18 cellular contexts compared by ENCODE assay signal in genomic region chr21:45792682-45793383, GRCh38.
DNase-seq lines count a peak whose midpoint lies in the region; ATAC-seq and TF ChIP-seq lines count a peak whose summit lies in the region.
"Had no signal": no experiment of that assay in that cellular context is flagged by ENCODE, and none has a peak within 500 bp of the region (broad histone marks: within the 10 kb centered on the region; RNA-seq: fewer than 3 reads in every experiment).

No MANE protein-coding gene starts in this region.

- no peak for TF ChIP-seq CTCF in glutamatergic neuron (IDR thresholded peaks at IDR 0.05; ENCODE audit: partially characterized antibody, unreplicated experiment)
- no peak for TF ChIP-seq CTCF in WERI-Rb-1 (IDR thresholded peaks at IDR 0.05; ENCODE audit: low read depth, low read length)

- CTCF ChIA-PET in activated naive CD4-positive, alpha-beta T cell treated with anti-CD3 and anti-CD28 coated beads for 36 hours (lab: Charles Lee), result no interaction called here

- H3K36me3 ChIP-seq in WERI-Rb-1, result no peaks in the 10 kb centered on the region

- DNase-seq in activated naive CD4-positive, alpha-beta T cell treated with anti-CD3 and anti-CD28 coated beads, Interleukin-2, amount 50 U/mL, for 72 hours (ENCODE audit: low spot score in 2 of 2), result no peak
- DNase-seq in activated naive CD4-positive, alpha-beta T cell treated with anti-CD3 and anti-CD28 coated beads for 36 hours, result no peak
- peak; percentile 3 for DNase-seq in DMS53 treated with DMSO at 0.1 percent for 48 hours (lab: John Stamatoyannopoulos, UW; ENCODE audit: unreplicated experiment)
- DNase-seq in glutamatergic neuron, result no peak
- no peak for DNase-seq in WERI-Rb-1
- no peak for DNase-seq in NCI-H1048 (lab: John Stamatoyannopoulos, UW)
- DNase-seq: Calu3; CD8-positive, alpha-beta T cell; DMS 273 treated with DMSO at 0.1 percent for 48 hours; DMS79; GDM1; HFFc6 had no signal

- no peak overlapping the region for H3K4me3 Mint-ChIP-seq in activated naive CD4-positive, alpha-beta T cell treated with anti-CD3 and anti-CD28 coated beads for 36 hours
- no peak overlapping the region for H3K4me3 Mint-ChIP-seq in glutamatergic neuron (ENCODE audit: unreplicated experiment)
- H3K4me3 Mint-ChIP-seq: B cell; CD8-positive, alpha-beta T cell; GM23338; HFFc6 had no signal

- no peaks in the 10 kb centered on the region for H3K36me3 Mint-ChIP-seq in activated naive CD4-positive, alpha-beta T cell treated with anti-CD3 and anti-CD28 coated beads, Interleukin-2, amount 50 U/mL, for 72 hours
- H3K36me3 Mint-ChIP-seq in activated naive CD4-positive, alpha-beta T cell treated with anti-CD3 and anti-CD28 coated beads for 36 hours (ENCODE audit: low read depth), result no peaks in the 10 kb centered on the region
- peaks cover 19% of the 10 kb centered on the region for H3K36me3 Mint-ChIP-seq in glutamatergic neuron (ENCODE audit: unreplicated experiment)
- H3K36me3 Mint-ChIP-seq: CD8-positive, alpha-beta T cell; IgD-negative memory B cell had no signal

- no peak for ATAC-seq in activated naive CD4-positive, alpha-beta T cell treated with anti-CD3 and anti-CD28 coated beads, Interleukin-2, amount 50 U/mL, for 72 hours
- ATAC-seq: CD8-positive, alpha-beta T cell; GM23338; HCT116; HepG2 had no signal

- H3K27ac ChIP-seq in WERI-Rb-1, result no peak overlapping the region
- H3K27ac ChIP-seq: BLaER1 treated with 17β-estradiol and CSF1 and Interleukin-3, amounts not matched to agents 10 nM and 100 nM had no signal

- intact Hi-C loops in activated naive CD4-positive, alpha-beta T cell treated with anti-CD3 and anti-CD28 coated beads for 36 hours (cut with micrococcal nuclease), result no loop called here

- H3K9me3 ChIP-seq in WERI-Rb-1 (ENCODE audit: severe bottlenecking), result no peaks in the 10 kb centered on the region

- peak overlapping the region; percentile 24 to 37 for H3K27ac Mint-ChIP-seq in activated naive CD4-positive, alpha-beta T cell treated with anti-CD3 and anti-CD28 coated beads, Interleukin-2, amount 50 U/mL, for 72 hours
- no peak overlapping the region for H3K27ac Mint-ChIP-seq in activated naive CD4-positive, alpha-beta T cell treated with anti-CD3 and anti-CD28 coated beads for 36 hours
- peak overlapping the region; percentile 5 for H3K27ac Mint-ChIP-seq in glutamatergic neuron (ENCODE audit: unreplicated experiment)
- H3K27ac Mint-ChIP-seq: B cell; CD8-positive, alpha-beta T cell; GM23338; HFFc6; IgD-negative memory B cell had no signal

- peaks cover 4% of the 10 kb centered on the region for H3K4me1 Mint-ChIP-seq in activated naive CD4-positive, alpha-beta T cell treated with anti-CD3 and anti-CD28 coated beads for 36 hours (ENCODE audit: low read depth)
- peaks cover 12% of the 10 kb centered on the region for H3K4me1 Mint-ChIP-seq in glutamatergic neuron (ENCODE audit: low read depth, unreplicated experiment)
- H3K4me1 Mint-ChIP-seq: B cell, GM23338, IgD-negative memory B cell had no signal

- H3K9me3 Mint-ChIP-seq in activated naive CD4-positive, alpha-beta T cell treated with anti-CD3 and anti-CD28 coated beads, Interleukin-2, amount 50 U/mL, for 72 hours, result no peaks in the 10 kb centered on the region
- H3K9me3 Mint-ChIP-seq in activated naive CD4-positive, alpha-beta T cell treated with anti-CD3 and anti-CD28 coated beads for 36 hours, result no peaks in the 10 kb centered on the region
- peaks cover 17% of the 10 kb centered on the region for H3K9me3 Mint-ChIP-seq in glutamatergic neuron (ENCODE audit: unreplicated experiment)
- H3K9me3 Mint-ChIP-seq: CD8-positive, alpha-beta T cell; GM23338; HFFc6; IgD-negative memory B cell had no signal

- H3K27me3 ChIP-seq in WERI-Rb-1 (ENCODE audit: insufficient read depth, low read depth, severe bottlenecking), result no peaks in the 10 kb centered on the region
- H3K27me3 ChIP-seq: BLaER1 treated with 17β-estradiol and CSF1 and Interleukin-3, amounts not matched to agents 10 nM and 100 nM had no signal

- no peaks in the 10 kb centered on the region for H3K27me3 Mint-ChIP-seq in activated naive CD4-positive, alpha-beta T cell treated with anti-CD3 and anti-CD28 coated beads for 36 hours (ENCODE audit: low read depth)
- H3K27me3 Mint-ChIP-seq in glutamatergic neuron (ENCODE audit: unreplicated experiment), result peaks cover 11% of the 10 kb centered on the region
- H3K27me3 Mint-ChIP-seq: IgD-negative memory B cell had no signal

- H3K4me3 ChIP-seq in WERI-Rb-1 (ENCODE audit: low read depth, low read length), result no peak overlapping the region
- H3K4me3 ChIP-seq: BLaER1 treated with 17β-estradiol and CSF1 and Interleukin-3, amounts not matched to agents 10 nM and 100 nM; GM23338 had no signal
